ENCODE assay signal across 15 cellular contexts in the genomic region with DNA sequence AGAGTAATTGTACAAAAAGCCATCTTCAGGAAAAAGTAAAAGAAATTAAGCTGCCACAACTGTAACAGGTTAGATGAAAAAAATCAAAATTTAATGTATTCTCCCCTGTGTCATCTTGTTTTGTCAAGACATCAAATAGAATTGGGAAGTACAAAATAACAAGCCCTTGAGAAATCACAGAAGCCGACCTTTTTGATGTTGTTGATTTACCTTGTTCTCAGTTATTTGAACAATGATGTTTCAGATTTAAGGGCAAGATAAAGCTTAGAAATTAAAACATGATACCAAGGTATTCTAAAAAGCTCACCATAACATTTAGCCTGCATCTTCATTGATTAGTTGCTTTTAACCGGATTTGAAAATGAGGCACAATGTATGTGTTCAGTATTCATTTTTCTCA.
A peak's percentile ranks its signal among the peaks of the same experiment; 100 is the strongest.
DNase-seq lines count a peak whose midpoint lies in the region; ATAC-seq and TF ChIP-seq lines count a peak whose summit lies in the region.
"Had no signal": no experiment of that assay in that cellular context is flagged by ENCODE, and none has a peak within 500 bp of the region (broad histone marks: within the 10 kb centered on the region; RNA-seq: fewer than 3 reads in every experiment).

No MANE protein-coding gene starts in this region.

- H3K9me3 ChIP-seq in left ventricle myocardium inferior (replicated peaks): no peaks in the 10 kb centered on the region
- no peaks in the 10 kb centered on the region for H3K9me3 ChIP-seq in mucosa of stomach (ENCODE audit: control insufficient read depth, low read length)
- H3K9me3 ChIP-seq in aorta (ENCODE audit: control insufficient read depth, low read length): no peaks in the 10 kb centered on the region
- H3K9me3 ChIP-seq: HAP-1, spleen had no signal

- H3K27ac ChIP-seq in left ventricle myocardium inferior (replicated peaks) (peak overlapping the region; percentile 96), caudate nucleus (ENCODE audit: low read depth, low read length) (peak overlapping the region; percentile 46), aorta (ENCODE audit: low read depth in 1 of 2, low read length in 2 of 2) (no peak overlapping the region)
- H3K27ac ChIP-seq: brain microvascular endothelial cell had no signal

- peak overlapping the region; percentile 77 for H3K4me3 ChIP-seq in left ventricle myocardium inferior
- no peak overlapping the region for H3K4me3 ChIP-seq in mucosa of stomach (ENCODE audit: low read length)
- H3K4me3 ChIP-seq in aorta (ENCODE audit: low read length in 2 of 2): peak overlapping the region; percentile 49 to 88
- H3K4me3 ChIP-seq: HAP-1, spleen had no signal

- peaks cover 92% of the 10 kb centered on the region for H3K4me1 ChIP-seq in left ventricle myocardium inferior
- H3K4me1 ChIP-seq in mucosa of stomach (ENCODE audit: control insufficient read depth, insufficient read depth, low read length): peaks cover 55% of the 10 kb centered on the region
- peaks cover 5 to 6% of the 10 kb centered on the region in 2 donors for H3K4me1 ChIP-seq in aorta (ENCODE audit: control insufficient read depth in 1 of 2, insufficient read depth in 2 of 2, low read length in 2 of 2)

- no peak for DNase-seq in left ventricle myocardium inferior
- no peak for DNase-seq in cardiac septum (ENCODE audit: low spot score)
- no peak for DNase-seq in caudate nucleus (lab: John Stamatoyannopoulos, UW)
- no peak for DNase-seq in aorta
- DNase-seq in HCEC 1CT: no peak
- DNase-seq: activated T-cell treated with anti-CD3 and anti-CD28 coated beads, Interleukin-2, amount 50 U/mL, for 4 hours; AML-193; brain microvascular endothelial cell; NCI-H1417 treated with DMSO at 0.1 percent for 48 hours; NCI-H524 treated with DMSO at 0.1 percent for 48 hours; spleen had no signal

- H3K9ac ChIP-seq in mucosa of stomach (ENCODE audit: low read length): peak overlapping the region; percentile 11

- intact Hi-C loops in left ventricle myocardium inferior (cut with micrococcal nuclease): loop anchor here (10.0 kb wide), 1 partner anchor 64 kb away; no protein-coding TSS in a partner anchor
- intact Hi-C loops in cardiac septum (cut with DNase I): loop anchor here (5.0 to 10.0 kb wide), 5 partner anchors 53 to 506 kb away; no protein-coding TSS in a partner anchor
- intact Hi-C loops in aorta (cut with DNase I): loop anchor here (5.0 to 10.0 kb wide), 9 partner anchors 38 to 594 kb away; partner anchors contain the start of gene FOXP1 (in 1 of the 2)

- H3K27me3 ChIP-seq in left ventricle myocardium inferior (ENCODE audit: low read depth): no peaks in the 10 kb centered on the region
- no peaks in the 10 kb centered on the region for H3K27me3 ChIP-seq in mucosa of stomach (ENCODE audit: control insufficient read depth, insufficient read depth, low read length)
- H3K27me3 ChIP-seq in aorta (ENCODE audit: control insufficient read depth in 1 of 2, insufficient read depth in 2 of 2, low read length in 1 of 2): no peaks in the 10 kb centered on the region
- H3K27me3 ChIP-seq: brain microvascular endothelial cell, spleen had no signal

- TF ChIP-seq CTCF in left ventricle myocardium inferior (IDR thresholded peaks at IDR 0.05; ENCODE audit: borderline replicate concordance): no peak

- H3K36me3 ChIP-seq in left ventricle myocardium inferior (no peaks in the 10 kb centered on the region), mucosa of stomach (ENCODE audit: control insufficient read depth, insufficient read depth, low read length) (no peaks in the 10 kb centered on the region), aorta (ENCODE audit: control insufficient read depth in 1 of 2, insufficient read depth in 2 of 2, low read length in 1 of 2) (no peaks in the 10 kb centered on the region)
- H3K36me3 ChIP-seq: brain microvascular endothelial cell, HAP-1, spleen had no signal

- 14 to 20% methylated on average over 2 of the region's 2 CpGs for WGBS in aorta, 2 donors

- no peak for ATAC-seq in aorta (ENCODE audit: low FRiP score)
- no peak for ATAC-seq in HG03442 (IDR thresholded peaks at IDR 0.05; ENCODE audit: unreplicated experiment)
- no peak for ATAC-seq in HG03378 (IDR thresholded peaks at IDR 0.05; ENCODE audit: unreplicated experiment)
- ATAC-seq: activated T-cell treated with anti-CD3 and anti-CD28 coated beads, Interleukin-2, amount 50 U/mL, for 4 hours had no signal

Comparison
In these comparisons a context has a peak if more than half of its experiments do, and no peak if none do; other contexts are left out.
1. H3K27ac ChIP-seq: peak in left ventricle myocardium inferior (single experiment) and caudate nucleus (single experiment); none in aorta (0 of 2).